Comparison of ENCODE assay signal across 12 cellular contexts in the genomic region with DNA sequence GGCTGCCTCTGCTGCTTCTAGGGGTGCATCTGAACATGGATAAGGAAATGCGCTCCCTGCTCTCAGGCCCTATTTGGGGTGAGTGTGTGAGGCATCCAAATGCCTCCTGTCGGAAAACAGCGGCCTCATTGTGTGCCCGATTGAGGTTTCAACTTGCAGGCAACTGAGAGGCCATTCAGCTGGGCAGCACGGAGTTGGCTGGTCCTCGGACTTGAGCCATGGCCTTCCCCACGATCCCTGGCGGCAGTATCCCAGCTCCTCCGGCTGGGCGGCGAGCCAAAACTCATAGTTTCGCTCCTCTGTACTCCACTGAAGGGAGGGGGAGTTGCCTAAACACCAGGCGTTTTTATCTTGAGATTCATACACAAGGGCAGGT.
DNase-seq lines count a peak whose midpoint lies in the region; ATAC-seq and TF ChIP-seq lines count a peak whose summit lies in the region.
"Had no signal": no experiment of that assay in that cellular context is flagged by ENCODE, and none has a peak within 500 bp of the region (broad histone marks: within the 10 kb centered on the region; RNA-seq: fewer than 3 reads in every experiment).

No MANE protein-coding gene starts in this region.

- no peaks in the 10 kb centered on the region for H3K9me3 ChIP-seq in CD8-positive, alpha-beta T cell (ENCODE audit: low read length)

- intact Hi-C loops in CD8-positive, alpha-beta T cell (cut with DNase I, micrococcal nuclease) = no loop called here
- intact Hi-C loops in head of caudate nucleus (cut with DNase I) = no loop called here

- no peaks in the 10 kb centered on the region for H3K4me1 ChIP-seq in CD8-positive, alpha-beta T cell (ENCODE audit: insufficient read depth, low read length)

- H3K4me3 Mint-ChIP-seq in CD8-positive, alpha-beta T cell = peak overlapping the region; percentile 26
- H3K4me3 Mint-ChIP-seq in nephron progenitor cell = no peak overlapping the region

- CTCF ChIA-PET in CD8-positive, alpha-beta T cell (lab: Charles Lee) = no interaction called here

- no peak overlapping the region for H3K4me3 ChIP-seq in CD8-positive, alpha-beta T cell (ENCODE audit: low read depth, low read length)
- H3K4me3 ChIP-seq: lung had no signal

- H3K27ac ChIP-seq in CD8-positive, alpha-beta T cell (ENCODE audit: low read depth, low read length) = no peak overlapping the region

- H3K36me3 ChIP-seq in CD8-positive, alpha-beta T cell (ENCODE audit: insufficient read depth, low read length) = no peaks in the 10 kb centered on the region

- H3K27ac Mint-ChIP-seq in CD8-positive, alpha-beta T cell = no peak overlapping the region
- H3K27ac Mint-ChIP-seq in nephron progenitor cell = no peak overlapping the region

- no peak for DNase-seq in CD8-positive, alpha-beta T cell
- peak; percentile 31 for DNase-seq in NCI-H2171 (lab: John Stamatoyannopoulos, UW)
- DNase-seq in head of caudate nucleus = peak; percentile 53 to 93 (median 77)
- DNase-seq in nephron progenitor cell = peak; percentile 10
- DNase-seq in stimulated activated CD4-positive, alpha-beta T cell treated with anti-CD3 and anti-CD28 coated beads, Interleukin-15, amount 100 ng/mL, for 24 hours = no peak
- DNase-seq in HK-2 (ENCODE audit: unreplicated experiment) = no peak
- DNase-seq: activated CD4-positive, CD25-positive, alpha-beta regulatory T cell treated with anti-CD3 and anti-CD28 coated beads, Interleukin-2, amount 50 U/mL, for 72 hours; cerebellar nuclear complex; NK-92 treated with Interleukin-12 subunit alpha and Interleukin-12 subunit beta, amount 100 ng/mL, for 24 hours had no signal

- POLR2A ChIA-PET in CD8-positive, alpha-beta T cell (lab: Charles Lee) = no interaction called here

- no peaks in the 10 kb centered on the region for H3K27me3 ChIP-seq in CD8-positive, alpha-beta T cell (ENCODE audit: insufficient read depth, low read length)

- no peak for ATAC-seq in CD8-positive, alpha-beta T cell
- ATAC-seq in GM21717 (IDR thresholded peaks at IDR 0.05; ENCODE audit: unreplicated experiment) (no peak), GM18502 (IDR thresholded peaks at IDR 0.05; ENCODE audit: poor library complexity, unreplicated experiment) (no peak)

- TF ChIP-seq CTCF in CD8-positive, alpha-beta T cell (IDR thresholded peaks at IDR 0.05) = no peak
- no peak for TF ChIP-seq CTCF in nephron progenitor cell (IDR thresholded peaks at IDR 0.05)

- no peaks in the 10 kb centered on the region for H3K9me3 Mint-ChIP-seq in CD8-positive, alpha-beta T cell
- no peaks in the 10 kb centered on the region for H3K9me3 Mint-ChIP-seq in nephron progenitor cell

- H3K4me1 Mint-ChIP-seq in CD8-positive, alpha-beta T cell (ENCODE audit: low read depth) = peaks cover 2% of the 10 kb centered on the region
- H3K4me1 Mint-ChIP-seq in nephron progenitor cell = peaks cover 6% of the 10 kb centered on the region

- no peaks in the 10 kb centered on the region for H3K36me3 Mint-ChIP-seq in CD8-positive, alpha-beta T cell
- H3K36me3 Mint-ChIP-seq in nephron progenitor cell (ENCODE audit: low read depth) = no peaks in the 10 kb centered on the region

- H3K27me3 Mint-ChIP-seq in CD8-positive, alpha-beta T cell (ENCODE audit: low read depth) = peaks cover 56% of the 10 kb centered on the region
- peaks cover 96% of the 10 kb centered on the region for H3K27me3 Mint-ChIP-seq in nephron progenitor cell (ENCODE audit: low read depth, poor library complexity)

Comparison
In these comparisons a context has a peak if more than half of its experiments do, and no peak if none do; other contexts are left out.
1. DNase-seq: peak in NCI-H2171 (single experiment), head of caudate nucleus (42 of 42) and nephron progenitor cell (single experiment); none in CD8-positive, alpha-beta T cell (0 of 7), stimulated activated CD4-positive, alpha-beta T cell treated with anti-CD3 and anti-CD28 coated beads, Interleukin-15, amount 100 ng/mL, for 24 hours (single experiment) and HK-2 (single experiment).